ENCODE assay signal across 8 cellular contexts in the genomic region with DNA sequence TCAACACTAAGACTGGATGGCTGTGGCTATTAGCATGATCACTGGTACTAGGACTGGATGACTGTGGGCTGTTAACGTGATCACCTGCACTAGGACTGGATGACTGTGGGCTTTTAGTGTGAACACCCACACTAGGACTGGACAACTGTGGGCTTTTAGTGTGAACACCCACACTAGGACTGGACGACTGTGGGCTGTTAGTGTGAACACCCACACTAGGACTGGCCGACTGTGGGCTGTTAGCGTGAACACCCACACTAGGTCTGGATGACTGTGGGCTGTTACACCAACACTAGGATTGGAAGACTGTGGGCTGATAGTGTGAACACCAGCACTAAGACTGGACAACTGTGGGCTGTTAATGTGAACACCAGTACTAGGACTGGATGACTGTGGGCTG.
"Had no signal": no experiment of that assay in that cellular context is flagged by ENCODE, and none has a peak within 500 bp of the region (broad histone marks: within the 10 kb centered on the region; RNA-seq: fewer than 3 reads in every experiment).

No MANE protein-coding gene starts in this region.

- H3K9ac ChIP-seq: KMS-11 had no signal

- DNase-seq: H7, HCEC 1CT, HFFc6, KBM-7 had no signal

- H2AFZ ChIP-seq: GM23338 had no signal

- H3K27ac ChIP-seq: HL-60, KMS-11 had no signal

- ATAC-seq: GM23338, HepG2 had no signal

- H3K4me2 ChIP-seq: GM23338, KMS-11 had no signal

- H3K4me3 ChIP-seq: GM23338 had no signal
